16 cellular contexts compared by ENCODE assay signal in the genomic region with DNA sequence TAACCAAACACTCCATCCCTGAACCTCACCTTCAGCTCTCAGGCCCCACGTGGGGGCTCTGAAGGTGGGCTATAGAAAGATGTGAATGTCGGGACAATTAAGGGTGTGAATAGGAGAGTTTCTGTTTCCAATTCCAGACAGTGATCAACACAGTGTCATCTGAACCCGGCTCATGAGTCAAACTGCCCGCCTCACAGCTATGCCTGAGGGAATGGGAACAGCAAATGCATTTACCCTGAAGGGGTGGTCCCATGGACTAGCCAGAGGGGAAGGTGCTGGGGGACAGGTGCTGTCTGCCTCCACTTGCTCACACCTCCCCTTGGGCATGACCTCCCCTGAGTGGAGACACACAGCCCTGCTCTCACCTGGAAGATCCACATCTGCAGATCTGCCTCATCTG. TPM values are rescaled to one million over a fixed set of nuclear protein-coding genes. Genes with fewer than 3 reads are reported as not detected.
DNase-seq lines count a peak whose midpoint lies in the region; ATAC-seq and TF ChIP-seq lines count a peak whose summit lies in the region.
"Had no signal": no experiment of that assay in that cellular context is flagged by ENCODE, and none has a peak within 500 bp of the region (broad histone marks: within the 10 kb centered on the region; RNA-seq: fewer than 3 reads in every experiment).

No MANE protein-coding gene starts in this region.

- no peaks in the 10 kb centered on the region for H3K36me3 ChIP-seq in lower lobe of right lung
- no peaks in the 10 kb centered on the region for H3K36me3 ChIP-seq in gastrocnemius medialis
- H3K36me3 ChIP-seq: HAP-1 had no signal

- H3K27ac Mint-ChIP-seq in stimulated activated naive CD8-positive, alpha-beta T cell treated with anti-CD3 and anti-CD28 coated beads, Interleukin-15, amount 100 ng/mL, for 72 hours = no peak overlapping the region
- no peak overlapping the region for H3K27ac Mint-ChIP-seq in activated naive CD4-positive, alpha-beta T cell treated with anti-CD3 and anti-CD28 coated beads, Interleukin-2, amount 50 U/mL, for 72 hours
- H3K27ac Mint-ChIP-seq: B cell; CD4-positive, alpha-beta T cell had no signal

- ATAC-seq in stimulated activated naive CD8-positive, alpha-beta T cell treated with anti-CD3 and anti-CD28 coated beads, Interleukin-15, amount 100 ng/mL, for 72 hours = peak; percentile 16
- ATAC-seq in stimulated activated naive CD8-positive, alpha-beta T cell treated with anti-CD3 and anti-CD28 coated beads, Interleukin-15, Interleukin-2, amounts not matched to agents 100 U/mL and 50 U/mL, for 24 hours = no peak
- ATAC-seq in lower lobe of right lung (no peak), gastrocnemius medialis (no peak), omental fat pad (ENCODE audit: low FRiP score) (no peak)
- no peak for ATAC-seq in activated naive CD4-positive, alpha-beta T cell treated with anti-CD3 and anti-CD28 coated beads, Interleukin-2, amount 50 U/mL, for 72 hours

- H3K4me1 ChIP-seq in lower lobe of right lung = no peaks in the 10 kb centered on the region
- peaks cover 20 to 25% of the 10 kb centered on the region in 2 donors for H3K4me1 ChIP-seq in gastrocnemius medialis
- H3K4me1 ChIP-seq: HAP-1 had no signal

- H3K9me3 ChIP-seq in lower lobe of right lung (no peaks in the 10 kb centered on the region), gastrocnemius medialis (no peaks in the 10 kb centered on the region)
- H3K9me3 ChIP-seq: HAP-1 had no signal

- H3K4me1 Mint-ChIP-seq in stimulated activated naive CD8-positive, alpha-beta T cell treated with anti-CD3 and anti-CD28 coated beads, Interleukin-15, amount 100 ng/mL, for 72 hours = no peaks in the 10 kb centered on the region
- H3K4me1 Mint-ChIP-seq: B cell had no signal

- no peaks in the 10 kb centered on the region for H3K27me3 ChIP-seq in lower lobe of right lung (ENCODE audit: low read depth)
- no peaks in the 10 kb centered on the region for H3K27me3 ChIP-seq in gastrocnemius medialis

- peak overlapping the region; percentile 28 for H3K27ac ChIP-seq in lower lobe of right lung
- H3K27ac ChIP-seq in gastrocnemius medialis = peak overlapping the region in 3 of 4 donors; percentile 33 to 62 (median 47)
- H3K27ac ChIP-seq: HL-60 had no signal

- in situ Hi-C loops in gastrocnemius medialis (cut with MboI; ENCODE audit: low sequenced_read_pairs in 4 of 4) = no loop called here

- H3K27me3 Mint-ChIP-seq in stimulated activated naive CD8-positive, alpha-beta T cell treated with anti-CD3 and anti-CD28 coated beads, Interleukin-15, amount 100 ng/mL, for 72 hours = peaks cover 34% of the 10 kb centered on the region

- no peak for DNase-seq in stimulated activated naive CD8-positive, alpha-beta T cell treated with anti-CD3 and anti-CD28 coated beads, Interleukin-15, amount 100 ng/mL, for 72 hours
- DNase-seq in stimulated activated naive CD8-positive, alpha-beta T cell treated with anti-CD3 and anti-CD28 coated beads, Interleukin-15, Interleukin-2, amounts not matched to agents 100 U/mL and 50 U/mL, for 24 hours = no peak
- DNase-seq in lower lobe of right lung (no peak), gastrocnemius medialis (no peak), omental fat pad (ENCODE audit: low spot score) (no peak)
- DNase-seq in effector CD4-positive, alpha-beta T cell = no peak
- no peak for DNase-seq in activated naive CD4-positive, alpha-beta T cell treated with anti-CD3 and anti-CD28 coated beads, Interleukin-2, amount 50 U/mL, for 72 hours (ENCODE audit: low spot score in 2 of 2)
- DNase-seq: C1 segment of cervical spinal cord; Calu3; CD4-positive, alpha-beta T cell; DMS 273 treated with DMSO at 0.1 percent for 48 hours; DMS79 had no signal

- H3K9me3 Mint-ChIP-seq in stimulated activated naive CD8-positive, alpha-beta T cell treated with anti-CD3 and anti-CD28 coated beads, Interleukin-15, amount 100 ng/mL, for 72 hours = no peaks in the 10 kb centered on the region
- no peaks in the 10 kb centered on the region for H3K9me3 Mint-ChIP-seq in activated naive CD4-positive, alpha-beta T cell treated with anti-CD3 and anti-CD28 coated beads, Interleukin-2, amount 50 U/mL, for 72 hours
- H3K9me3 Mint-ChIP-seq: CD4-positive, alpha-beta T cell had no signal

- intact Hi-C loops in lower lobe of right lung (cut with DNase I) (no loop called here), gastrocnemius medialis (cut with DNase I; ENCODE audit: low total_unique reads) (no loop called here)

- H3K36me3 Mint-ChIP-seq in activated naive CD4-positive, alpha-beta T cell treated with anti-CD3 and anti-CD28 coated beads, Interleukin-2, amount 50 U/mL, for 72 hours = no peaks in the 10 kb centered on the region

- H3K4me3 Mint-ChIP-seq in stimulated activated naive CD8-positive, alpha-beta T cell treated with anti-CD3 and anti-CD28 coated beads, Interleukin-15, amount 100 ng/mL, for 72 hours = no peak overlapping the region
- H3K4me3 Mint-ChIP-seq: B cell; CD4-positive, alpha-beta T cell had no signal

- TF ChIP-seq CTCF in lower lobe of right lung (IDR thresholded peaks at IDR 0.05) (no peak), gastrocnemius medialis (IDR thresholded peaks at IDR 0.05 in 4 of 5, conservative IDR thresholded peaks at IDR 0.05 in 1 of 5) (no peak), omental fat pad (IDR thresholded peaks at IDR 0.05) (no peak)

- no peak for TF ChIP-seq POLR2A in gastrocnemius medialis (IDR thresholded peaks at IDR 0.05)

- H3K4me3 ChIP-seq in lower lobe of right lung (no peak overlapping the region), gastrocnemius medialis (no peak overlapping the region)
- H3K4me3 ChIP-seq: HAP-1 had no signal

RNA-seq across cellular contexts. Expression of a gene that starts 6.3 kb away (rescaled TPM):
- total RNA-seq in lower lobe of right lung (not detected), gastrocnemius medialis (1 to 10 TPM in 3 of 4 donors, not detected in 1; 1.9 to 3.1 (median 2.3) TPM), omental fat pad (not detected)
- total RNA-seq in activated naive CD4-positive, alpha-beta T cell treated with anti-CD3 and anti-CD28 coated beads, Interleukin-2, amount 50 U/mL, for 72 hours = not detected
- total RNA-seq: B cell; Calu3; CD4-positive, alpha-beta T cell; H1 had no signal

RNA-seq across cellular contexts. Expression of a gene that starts 25.8 kb away (rescaled TPM):
- not detected for total RNA-seq in lower lobe of right lung
- not detected for total RNA-seq in gastrocnemius medialis
- total RNA-seq in omental fat pad = not detected
- total RNA-seq in activated naive CD4-positive, alpha-beta T cell treated with anti-CD3 and anti-CD28 coated beads, Interleukin-2, amount 50 U/mL, for 72 hours = not detected
- total RNA-seq: B cell; Calu3; CD4-positive, alpha-beta T cell; H1 had no signal

RNA-seq across cellular contexts. Expression of a gene that starts 49.2 kb away (rescaled TPM):
- total RNA-seq in lower lobe of right lung (123 TPM), gastrocnemius medialis (100 to 1,000 TPM; 223 to 363 (median 292) TPM), omental fat pad (100 to 1,000 TPM; 148 to 323 (median 179) TPM)
- 100 to 1,000 TPM; 103 to 114 TPM for total RNA-seq in activated naive CD4-positive, alpha-beta T cell treated with anti-CD3 and anti-CD28 coated beads, Interleukin-2, amount 50 U/mL, for 72 hours
